In genomic region chr21:37551406-37552355, GRCh38 we compare ENCODE assay signal across 1 cellular context.
A peak's percentile ranks its signal among the peaks of the same experiment; 100 is the strongest.
TF ChIP-seq lines count a peak whose summit lies in the region.

No MANE protein-coding gene starts in this region.

TF ChIP-seq in HepG2, 621 proteins besides CTCF, POLR2A, EP300 and RAD21 (continued from another document):
- TF ChIP-seq XBP1 (CRISPR knock-in tag; IDR thresholded peaks at IDR 0.05), result no peak
- TF ChIP-seq PHF8 (CRISPR knock-in tag; IDR thresholded peaks at IDR 0.05), result peak; percentile 49
- TF ChIP-seq UBTF (CRISPR knock-in tag; IDR thresholded peaks at IDR 0.05), result peak; percentile 28; the same call in 1 of the 2 replicates
- 0 out of 2 replicates have a peak, but pooled peaks have one; percentile 15 for TF ChIP-seq ZNF646 (CRISPR knock-in tag; IDR thresholded peaks at IDR 0.05)
- TF ChIP-seq TFDP1 (CRISPR knock-in tag; IDR thresholded peaks at IDR 0.05; ENCODE audit: borderline replicate concordance), result no peak
- TF ChIP-seq HIVEP1 (CRISPR knock-in tag; IDR thresholded peaks at IDR 0.05), result no peak
- no peak for TF ChIP-seq ZNF407 (CRISPR knock-in tag; IDR thresholded peaks at IDR 0.05; ENCODE audit: not compliant biosample characterization)
- TF ChIP-seq PAWR (CRISPR knock-in tag; IDR thresholded peaks at IDR 0.05; ENCODE audit: borderline replicate concordance), result no peak
- TF ChIP-seq TFE3 (CRISPR knock-in tag; IDR thresholded peaks at IDR 0.05), result peak; percentile 34; the same call in 1 of the 2 replicates
- TF ChIP-seq ZNF687 (CRISPR knock-in tag; IDR thresholded peaks at IDR 0.05), result peak; percentile 82
- TF ChIP-seq KLF13 (CRISPR knock-in tag; IDR thresholded peaks at IDR 0.05), result no peak
- TF ChIP-seq ZFAT (CRISPR knock-in tag; conservative IDR thresholded peaks at IDR 0.05), result no peak
- TF ChIP-seq MAFF (IDR thresholded peaks at IDR 0.05; ENCODE audit: low read depth, low read length), result no peak
- peak; percentile 77 for TF ChIP-seq ZFX (CRISPR knock-in tag; IDR thresholded peaks at IDR 0.05; ENCODE audit: low read depth)
